5 cellular contexts compared by ENCODE assay signal in genomic region chr15:23311233-23311632, GRCh38. TPM values are rescaled to one million over a fixed set of nuclear protein-coding genes. Genes with fewer than 3 reads are reported as not detected.
"Had no signal": no experiment of that assay in that cellular context is flagged by ENCODE, and none has a peak within 500 bp of the region (broad histone marks: within the 10 kb centered on the region; RNA-seq: fewer than 3 reads in every experiment).

No MANE protein-coding gene starts in this region.

RNA-seq across cellular contexts. Expression of gene GOLGA6L26, which starts 22.8 kb away (rescaled TPM):
- total RNA-seq: GM23338, H1, H9, HT-29, IMR-90 had no signal
- polyA plus RNA-seq: GM23338, H1, IMR-90 had no signal

RNA-seq across cellular contexts. Expression of gene GOLGA8S, which starts 43.3 kb away (rescaled TPM):
- total RNA-seq: GM23338, HT-29 had no signal
